Comparison of ENCODE assay signal across 2 cellular contexts in genomic region chr20:31788578-31788977, GRCh38.
TF ChIP-seq lines count a peak whose summit lies in the region.

No MANE protein-coding gene starts in this region.

TF ChIP-seq in HCT116, 20 proteins besides CTCF, POLR2A, EP300 and RAD21:
- TF ChIP-seq EZH2phosphoT487 (IDR thresholded peaks at IDR 0.05; ENCODE audit: borderline replicate concordance) (no peak), YY1 (IDR thresholded peaks at IDR 0.05; ENCODE audit: extremely low read depth, insufficient replicate concordance, low read depth, low read length) (no peak), ZBTB33 (IDR thresholded peaks at IDR 0.05; ENCODE audit: extremely low read depth, insufficient replicate concordance, low read length) (no peak), ZFX (IDR thresholded peaks at IDR 0.05) (no peak), ELF1 (IDR thresholded peaks at IDR 0.05; ENCODE audit: borderline replicate concordance, low read depth) (no peak), ZNF274 (IDR thresholded peaks at IDR 0.05; ENCODE audit: low read depth, low read length) (no peak), CEBPB (IDR thresholded peaks at IDR 0.05; ENCODE audit: low read depth) (no peak), SRF (IDR thresholded peaks at IDR 0.05; ENCODE audit: low read depth) (no peak), FOSL1 (IDR thresholded peaks at IDR 0.05; ENCODE audit: low read depth) (no peak), ATF3 (IDR thresholded peaks at IDR 0.05) (no peak), MAX (IDR thresholded peaks at IDR 0.05) (no peak), SIN3A (IDR thresholded peaks at IDR 0.05; ENCODE audit: low read depth) (no peak), SP1 (IDR thresholded peaks at IDR 0.05; ENCODE audit: low read depth) (no peak), POLR2AphosphoS5 (IDR thresholded peaks at IDR 0.05; ENCODE audit: low read depth, low read length) (no peak)

TF ChIP-seq in HepG2, 621 proteins besides CTCF, POLR2A, EP300 and RAD21:
- TF ChIP-seq ARID2 (CRISPR knock-in tag; IDR thresholded peaks at IDR 0.05; ENCODE audit: borderline replicate concordance) (no peak), ZBTB42 (CRISPR knock-in tag; IDR thresholded peaks at IDR 0.05) (no peak), MEIS2 (CRISPR knock-in tag; IDR thresholded peaks at IDR 0.05) (0 out of 2 replicates have a peak, but pooled peaks have one; percentile 30), ZNF552 (CRISPR knock-in tag; IDR thresholded peaks at IDR 0.05; ENCODE audit: borderline replicate concordance) (no peak), RBM22 (optimal IDR thresholded peaks at IDR 0.05; ENCODE audit: low read length) (peak; percentile 18), STAG1 (CRISPR knock-in tag; IDR thresholded peaks at IDR 0.05) (peak; percentile 52), ZFP91 (CRISPR knock-in tag; IDR thresholded peaks at IDR 0.05; ENCODE audit: borderline replicate concordance) (no peak)
TF ChIP-seq in HepG2: peak in this region for 3.
